15 cellular contexts compared by ENCODE assay signal in the genomic region with DNA sequence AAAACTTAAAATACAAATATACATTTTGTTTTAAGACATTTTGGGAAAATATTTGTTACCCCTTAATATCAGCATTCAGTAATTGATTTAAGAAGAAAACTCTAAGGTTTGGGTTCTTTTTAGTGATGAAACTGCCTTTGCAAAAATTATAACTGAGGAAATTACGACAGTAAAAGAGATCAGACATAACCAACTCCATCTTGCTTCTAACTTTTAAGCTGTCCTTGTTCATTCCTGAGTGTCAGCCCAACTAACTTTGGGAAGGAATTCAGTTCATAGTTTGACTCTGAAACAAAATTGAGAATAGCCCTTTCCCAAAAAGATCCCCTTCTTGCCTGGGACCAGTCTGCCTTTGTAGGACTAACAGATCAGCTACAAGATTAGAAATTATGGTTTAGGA.
DNase-seq lines count a peak whose midpoint lies in the region; ATAC-seq and TF ChIP-seq lines count a peak whose summit lies in the region.
"Had no signal": no experiment of that assay in that cellular context is flagged by ENCODE, and none has a peak within 500 bp of the region (broad histone marks: within the 10 kb centered on the region; RNA-seq: fewer than 3 reads in every experiment).

No MANE protein-coding gene starts in this region.

- H3K18ac ChIP-seq in H9 (ENCODE audit: insufficient read length, low read depth, low read length), result no peak overlapping the region

- H3K4ac ChIP-seq in H9 (ENCODE audit: low read depth, low read length), result no peak overlapping the region

- no peaks in the 10 kb centered on the region for H3K23me2 ChIP-seq in H9 (ENCODE audit: insufficient read length, low read depth, low read length, poor library complexity, severe bottlenecking)

- H3K4me1 ChIP-seq in H9 (ENCODE audit: insufficient read depth, low read length), result peaks cover 6% of the 10 kb centered on the region; the same call in 1 of the 2 replicates
- peaks cover 10% of the 10 kb centered on the region for H3K4me1 ChIP-seq in PC-9 (replicated peaks; ENCODE audit: insufficient read depth)
- peaks cover 26% of the 10 kb centered on the region for H3K4me1 ChIP-seq in iPS-20b (ENCODE audit: insufficient read depth, low read length)
- peaks cover 0 to 1% (median under 1%) of the 10 kb centered on the region in 4 donors for H3K4me1 ChIP-seq in esophagus muscularis mucosa
- H3K4me1 ChIP-seq: A549 had no signal

- 0 out of 2 replicates have a peak, but pooled peaks cover 7% of the 10 kb centered on the region for H3K9me2 ChIP-seq in PC-9 (ENCODE audit: insufficient read depth)

- H4K91ac ChIP-seq in H9 (ENCODE audit: insufficient read length, low read depth, low read length), result no peak overlapping the region

- no peaks in the 10 kb centered on the region for H3K79me1 ChIP-seq in H9 (ENCODE audit: insufficient read depth, low read depth, low read length, poor library complexity, severe bottlenecking)

- no peaks in the 10 kb centered on the region for H3K36me3 ChIP-seq in PC-9 (ENCODE audit: low read depth)
- no peaks in the 10 kb centered on the region for H3K36me3 ChIP-seq in iPS-20b (ENCODE audit: insufficient read depth, low read depth, low read length)
- no peaks in the 10 kb centered on the region for H3K36me3 ChIP-seq in esophagus muscularis mucosa

- no TSS peak for BruUV-seq in PC-9 (replicated peaks; lab: Mats Ljungman, UMichigan)

- H2AFZ ChIP-seq in H9 (ENCODE audit: low read length), result no peak overlapping the region
- H2AFZ ChIP-seq in PC-9, result no peak overlapping the region
- H2AFZ ChIP-seq: GM23248 had no signal

- no peak for TF ChIP-seq POLR2A in esophagus muscularis mucosa (IDR thresholded peaks at IDR 0.05; ENCODE audit: low read depth)

- intact Hi-C loops in PC-9 (cut with micrococcal nuclease; ENCODE audit: unreplicated experiment) (no loop called here), esophagus muscularis mucosa (cut with DNase I) (no loop called here)

- H3K27ac ChIP-seq in H9 (ENCODE audit: insufficient read length, low read depth, low read length) (no peak overlapping the region), PC-9 (peak overlapping the region; percentile 36; the same call in 1 of the 2 replicates), iPS-20b (ENCODE audit: low read length) (no peak overlapping the region), esophagus muscularis mucosa (replicated peaks in 1 of 4) (no peak overlapping the region)
- H3K27ac ChIP-seq: A549, GM23248 had no signal

- no peak overlapping the region for H2AK5ac ChIP-seq in H9 (ENCODE audit: insufficient read length, low read length)

- H3K4me1 Mint-ChIP-seq in H9 (peaks cover 28 to 33% of the 10 kb centered on the region in 2 experiments), type B pancreatic cell (ENCODE audit: unreplicated experiment) (peaks cover 10% of the 10 kb centered on the region)
- no peaks in the 10 kb centered on the region for H3K4me1 Mint-ChIP-seq in activated naive CD8-positive, alpha-beta T cell treated with anti-CD3 and anti-CD28 coated beads for 36 hours

- H2BK5ac ChIP-seq in H9 (ENCODE audit: insufficient read length, low read length), result no peak overlapping the region

- no peak for TF ChIP-seq EP300 in esophagus muscularis mucosa (IDR thresholded peaks at IDR 0.05)

- H2BK20ac ChIP-seq in H9 (ENCODE audit: low read depth, low read length, poor library complexity, severe bottlenecking), result no peak overlapping the region

- peaks cover 0 to 10% (median 0%) of the 10 kb centered on the region in 3 experiments; a peak in 1 of 7 replicates for H3K36me3 Mint-ChIP-seq in H9 (ENCODE audit: insufficient read depth in 1 of 3, low read depth in 3 of 3)
- H3K36me3 Mint-ChIP-seq in type B pancreatic cell, result peaks cover 15% of the 10 kb centered on the region
- H3K36me3 Mint-ChIP-seq in activated naive CD8-positive, alpha-beta T cell treated with anti-CD3 and anti-CD28 coated beads for 36 hours, result no peaks in the 10 kb centered on the region
- no peaks in the 10 kb centered on the region for H3K36me3 Mint-ChIP-seq in activated naive CD4-positive, alpha-beta T cell treated with anti-CD3 and anti-CD28 coated beads, Interleukin-2, amount 50 U/mL, for 72 hours

- H3K27ac Mint-ChIP-seq in H9 (peak overlapping the region in 2 of 3 experiments; percentile 83 to 96; a peak in 4 of 7 replicates), type B pancreatic cell (peak overlapping the region; percentile 100)
- H3K27ac Mint-ChIP-seq in activated naive CD8-positive, alpha-beta T cell treated with anti-CD3 and anti-CD28 coated beads for 36 hours, result no peak overlapping the region
- no peak overlapping the region for H3K27ac Mint-ChIP-seq in activated naive CD4-positive, alpha-beta T cell treated with anti-CD3 and anti-CD28 coated beads, Interleukin-2, amount 50 U/mL, for 72 hours
- H3K27ac Mint-ChIP-seq: CD4-positive, alpha-beta T cell had no signal

- H3K9me3 ChIP-seq in H9 (ENCODE audit: control insufficient read depth, low read depth, low read length) (no peaks in the 10 kb centered on the region), PC-9 (ENCODE audit: insufficient read depth, low read depth) (no peaks in the 10 kb centered on the region), iPS-20b (ENCODE audit: insufficient read depth, low read depth, low read length) (no peaks in the 10 kb centered on the region), esophagus muscularis mucosa (no peaks in the 10 kb centered on the region)
- H3K9me3 ChIP-seq: A549 had no signal

- no peaks in the 10 kb centered on the region for H4K20me1 ChIP-seq in H9 (ENCODE audit: control insufficient read depth, insufficient read depth, insufficient read length)
- no peaks in the 10 kb centered on the region for H4K20me1 ChIP-seq in PC-9 (ENCODE audit: insufficient read depth)

- H3K27me3 ChIP-seq in H9 (ENCODE audit: insufficient read depth, low read length) (no peaks in the 10 kb centered on the region), PC-9 (ENCODE audit: insufficient read depth, low read depth) (no peaks in the 10 kb centered on the region), iPS-20b (ENCODE audit: insufficient read depth, low read length) (no peaks in the 10 kb centered on the region), esophagus muscularis mucosa (no peaks in the 10 kb centered on the region)

- no peak for ATAC-seq in activated naive CD4-positive, alpha-beta T cell treated with anti-CD3 and anti-CD28 coated beads, Interleukin-2, amount 50 U/mL, for 72 hours
- ATAC-seq: A549, K562 had no signal

- no peak overlapping the region for H3K23ac ChIP-seq in H9 (ENCODE audit: insufficient read length, low read depth, low read length)

- H2BK12ac ChIP-seq in H9 (ENCODE audit: insufficient read length, low read depth, low read length), result no peak overlapping the region

- H4K5ac ChIP-seq in H9 (ENCODE audit: insufficient read length, low read depth, low read length), result no peak overlapping the region

- WGBS in H9 (ENCODE audit: extremely low coverage, insufficient read length, low lambda C conversion rate), result no CpG with 5 or more reads among the region's 1 CpG
- WGBS in esophagus muscularis mucosa, result 89% methylated on average over 1 of the region's 1 CpG

- TF ChIP-seq CTCF in H9 (conservative IDR thresholded peaks at IDR 0.05) (no peak), PC-9 (conservative IDR thresholded peaks at IDR 0.05) (no peak), type B pancreatic cell (conservative IDR thresholded peaks at IDR 0.05) (no peak), GM10248 (IDR thresholded peaks at IDR 0.05; ENCODE audit: control extremely low read depth, extremely low read depth, low read depth, missing control alignments) (no peak), esophagus muscularis mucosa (IDR thresholded peaks at IDR 0.05) (no peak)

- H3K56ac ChIP-seq in H9 (ENCODE audit: insufficient read length, low read depth, low read length), result no peak overlapping the region

- CTCF ChIA-PET in PC-9 (lab: Charles Lee), result no interaction called here
- CTCF ChIA-PET in GM10248 (lab: Yijun Ruan, JAX), result no interaction called here

- H2BK15ac ChIP-seq in H9 (ENCODE audit: low read depth, low read length), result no peak overlapping the region

- H3K9ac ChIP-seq in H9 (ENCODE audit: extremely low read depth, insufficient read length, low read length), result no peak overlapping the region
- H3K9ac ChIP-seq in iPS-20b (ENCODE audit: low read depth, low read length), result no peak overlapping the region
- H3K9ac ChIP-seq: GM23248 had no signal

- H3K4me3 Mint-ChIP-seq in H9 (peak overlapping the region in 1 of 2 experiments; percentile 29; a peak in 1 of 5 replicates), type B pancreatic cell (peak overlapping the region; percentile 81)
- H3K4me3 Mint-ChIP-seq in activated naive CD8-positive, alpha-beta T cell treated with anti-CD3 and anti-CD28 coated beads for 36 hours, result no peak overlapping the region
- H3K4me3 Mint-ChIP-seq: CD4-positive, alpha-beta T cell had no signal

- no peak overlapping the region for H4K8ac ChIP-seq in H9 (replicated peaks; ENCODE audit: insufficient read length, low read depth, low read length)

- H3K79me2 ChIP-seq in H9 (ENCODE audit: insufficient read depth, low read length) (no peaks in the 10 kb centered on the region), PC-9 (ENCODE audit: low read depth) (no peaks in the 10 kb centered on the region)

- H3K4me3 ChIP-seq in PC-9 (no peak overlapping the region), iPS-20b (ENCODE audit: low read length) (peak overlapping the region; percentile 18; the same call in 1 of the 2 replicates), esophagus muscularis mucosa (no peak overlapping the region)
- H3K4me3 ChIP-seq: A549, GM23248, K562 had no signal

- H3K4me2 ChIP-seq in H9 (ENCODE audit: insufficient read depth, insufficient read length, low read length), result peak overlapping the region; percentile 6
- H3K4me2 ChIP-seq in PC-9, result peak overlapping the region; percentile 36; the same call in 1 of the 2 replicates
- H3K4me2 ChIP-seq: A549 had no signal

- no peak overlapping the region for H2BK120ac ChIP-seq in H9 (ENCODE audit: low read depth, low read length, poor library complexity, severe bottlenecking)

- H3K14ac ChIP-seq in H9 (ENCODE audit: insufficient read depth, low read length), result no peak overlapping the region

- H3K9me3 Mint-ChIP-seq in H9, result no peaks in the 10 kb centered on the region; a peak in 1 of 5 replicates
- H3K9me3 Mint-ChIP-seq in type B pancreatic cell, result no peaks in the 10 kb centered on the region
- no peaks in the 10 kb centered on the region for H3K9me3 Mint-ChIP-seq in activated naive CD8-positive, alpha-beta T cell treated with anti-CD3 and anti-CD28 coated beads for 36 hours
- peaks cover 7 to 8% of the 10 kb centered on the region in 2 donors for H3K9me3 Mint-ChIP-seq in activated naive CD4-positive, alpha-beta T cell treated with anti-CD3 and anti-CD28 coated beads, Interleukin-2, amount 50 U/mL, for 72 hours

- DNase-seq in H9, result no peak
- no peak for DNase-seq in PC-9
- no peak for DNase-seq in type B pancreatic cell (ENCODE audit: extremely low spot score, unreplicated experiment)
- no peak for DNase-seq in activated naive CD8-positive, alpha-beta T cell treated with anti-CD3 and anti-CD28 coated beads for 36 hours
- no peak for DNase-seq in GM10248 (ENCODE audit: extremely low spot score)
- no peak for DNase-seq in activated naive CD4-positive, alpha-beta T cell treated with anti-CD3 and anti-CD28 coated beads, Interleukin-2, amount 50 U/mL, for 72 hours (ENCODE audit: low spot score in 2 of 2)
- DNase-seq in esophagus muscularis mucosa (ENCODE audit: extremely low spot score), result no peak
- DNase-seq: Calu3; CD4-positive, alpha-beta T cell; DMS 273 treated with DMSO at 0.1 percent for 48 hours; GM23248; H7 had no signal

- H3F3A ChIP-seq in PC-9 (ENCODE audit: insufficient read depth, low read depth), result no peaks in the 10 kb centered on the region

- no peak overlapping the region for H3T11ph ChIP-seq in H9 (ENCODE audit: low read length)

- H3K27me3 Mint-ChIP-seq in H9 (ENCODE audit: low read depth) (no peaks in the 10 kb centered on the region), type B pancreatic cell (no peaks in the 10 kb centered on the region)
- peaks cover 3% of the 10 kb centered on the region for H3K27me3 Mint-ChIP-seq in activated naive CD8-positive, alpha-beta T cell treated with anti-CD3 and anti-CD28 coated beads for 36 hours

- POLR2A ChIA-PET in PC-9 (lab: Charles Lee; ENCODE audit: unreplicated experiment), result no interaction called here
- POLR2A ChIA-PET in GM10248 (lab: Yijun Ruan, JAX), result no interaction called here

Comparison
In these comparisons a context has a peak if more than half of its experiments do, and no peak if none do; other contexts are left out.
1. H3K27ac Mint-ChIP-seq: peak in H9 (2 of 3) and type B pancreatic cell (single experiment); none in activated naive CD8-positive, alpha-beta T cell treated with anti-CD3 and anti-CD28 coated beads for 36 hours (single experiment) and activated naive CD4-positive, alpha-beta T cell treated with anti-CD3 and anti-CD28 coated beads, Interleukin-2, amount 50 U/mL, for 72 hours (0 of 2).